1 cellular context compared by ENCODE assay signal in genomic region chr2:203327918-203328734, GRCh38.
TF ChIP-seq lines count a peak whose summit lies in the region.

Gene ABI2, plus strand, starts transcription at chr2:203328394. Its CDS starts 121 bp downstream, at chr2:203328515.

TF ChIP-seq in K562, 482 proteins besides CTCF, POLR2A, EP300 and RAD21 (continued from another document and continues in another):
- TF ChIP-seq ADNP (tag; IDR thresholded peaks at IDR 0.05): no peak
- no peak for TF ChIP-seq HINFP (tag; conservative IDR thresholded peaks at IDR 0.05; ENCODE audit: low read depth)
- no peak for TF ChIP-seq TCF7L2 (IDR thresholded peaks at IDR 0.05; ENCODE audit: low read depth, low read length)
- no peak for TF ChIP-seq ZNF445 (CRISPR knock-in tag; IDR thresholded peaks at IDR 0.05; ENCODE audit: low read depth)
- no peak for TF ChIP-seq DEAF1 (CRISPR knock-in tag; IDR thresholded peaks at IDR 0.05)
- TF ChIP-seq RB1 (IDR thresholded peaks at IDR 0.05; ENCODE audit: low read depth): peak; percentile 76
- TF ChIP-seq ZNF583 (CRISPR knock-in tag; IDR thresholded peaks at IDR 0.05): no peak
- TF ChIP-seq HDAC2 (IDR thresholded peaks at IDR 0.05): peak; percentile 10; the same call in 1 of the 2 replicates
- no peak for TF ChIP-seq SMAD1 (IDR thresholded peaks at IDR 0.05; ENCODE audit: low read depth, low read length, partially characterized antibody)
- TF ChIP-seq PREB (CRISPR knock-in tag; IDR thresholded peaks at IDR 0.05): no peak
- peak; percentile 50 for TF ChIP-seq HMGN3 (IDR thresholded peaks at IDR 0.05; ENCODE audit: borderline replicate concordance, extremely low read depth, insufficient read length, low read depth, low read length)
- no peak for TF ChIP-seq FOXP1 (CRISPR knock-in tag; IDR thresholded peaks at IDR 0.05)
- TF ChIP-seq E2F6 (IDR thresholded peaks at IDR 0.05; ENCODE audit: borderline replicate concordance in 1 of 2, extremely low read depth in 1 of 2, insufficient read depth in 1 of 2, insufficient read length in 1 of 2, low read depth in 1 of 2, low read length in 1 of 2, poor library complexity in 1 of 2, severe bottlenecking in 1 of 2): peak in 1 of 2 experiments; percentile 20
- no peak for TF ChIP-seq GMEB1 (CRISPR knock-in tag; IDR thresholded peaks at IDR 0.05)
- no peak for TF ChIP-seq SRF (CRISPR knock-in tag; IDR thresholded peaks at IDR 0.05)
- TF ChIP-seq RFX1 (IDR thresholded peaks at IDR 0.05): peak; percentile 90
- peak; percentile 71 for TF ChIP-seq EGR1 (conservative IDR thresholded peaks at IDR 0.05)
- no peak for TF ChIP-seq SNIP1 (IDR thresholded peaks at IDR 0.05; ENCODE audit: low read depth)
- no peak for TF ChIP-seq GTF3C2 (IDR thresholded peaks at IDR 0.05; ENCODE audit: borderline replicate concordance, extremely low read depth, insufficient read length)
- no peak for TF ChIP-seq ZC3H11A (IDR thresholded peaks at IDR 0.05; ENCODE audit: low read depth, low read length)
- TF ChIP-seq JUNB (CRISPR knock-in tag; conservative IDR thresholded peaks at IDR 0.05): no peak
- TF ChIP-seq ZNF79 (CRISPR knock-in tag; IDR thresholded peaks at IDR 0.05; ENCODE audit: low read depth): no peak
- peak; percentile 85 to 86 for TF ChIP-seq NRF1 (conservative IDR thresholded peaks at IDR 0.05 in 1 of 2, IDR thresholded peaks at IDR 0.05 in 1 of 2)
- no peak for TF ChIP-seq ZBTB40 (IDR thresholded peaks at IDR 0.05)
- no peak for TF ChIP-seq ZBTB40 (CRISPR knock-in tag; IDR thresholded peaks at IDR 0.05)
- TF ChIP-seq TFE3 (CRISPR knock-in tag; IDR thresholded peaks at IDR 0.05): no peak
- TF ChIP-seq CCNT2 (IDR thresholded peaks at IDR 0.05; ENCODE audit: borderline replicate concordance, extremely low read depth, insufficient read length, low read depth, low read length): peak; percentile 34
- no peak for TF ChIP-seq PYGO2 (tag; IDR thresholded peaks at IDR 0.05)
- no peak for TF ChIP-seq ZNF444 (CRISPR knock-in tag; IDR thresholded peaks at IDR 0.05)
- no peak for TF ChIP-seq ZBTB43 (CRISPR knock-in tag; IDR thresholded peaks at IDR 0.05)
